8 cellular contexts compared by ENCODE assay signal in the genomic region with DNA sequence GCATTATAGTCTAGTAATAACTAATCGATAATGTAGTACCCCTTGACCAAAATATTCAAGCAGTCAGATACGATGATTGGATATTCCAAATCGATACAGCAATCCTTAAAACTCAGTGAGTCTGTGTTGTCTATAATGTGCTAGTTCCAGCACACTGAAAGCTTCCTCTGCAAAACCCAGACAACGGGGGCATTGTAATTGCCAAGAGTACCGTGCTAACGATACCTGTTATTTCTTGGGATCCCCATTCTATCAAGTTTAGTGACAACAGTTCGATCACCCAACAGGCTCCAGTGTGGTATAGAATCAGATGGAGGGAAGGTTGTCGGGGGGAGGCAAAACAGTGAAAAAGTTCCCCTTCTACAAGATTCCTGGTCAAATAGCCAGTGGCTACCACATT. TPM values are rescaled to one million over a fixed set of nuclear protein-coding genes. Genes with fewer than 3 reads are reported as not detected.
DNase-seq lines count a peak whose midpoint lies in the region; ATAC-seq and TF ChIP-seq lines count a peak whose summit lies in the region.

No MANE protein-coding gene starts in this region.

- peak overlapping the region; percentile 96 for H3K4me2 ChIP-seq in KMS-11

- peaks cover 3% of the 10 kb centered on the region; the same call in 1 of the 2 replicates for H3K9me3 ChIP-seq in AG04450 (ENCODE audit: control insufficient read depth, insufficient read depth, low read length)

- H3K4me3 Mint-ChIP-seq in natural killer cell, result peak overlapping the region; percentile 94

- DNase-seq in AG04450 (ENCODE audit: low read depth, low spot score), result no peak
- DNase-seq in natural killer cell, result no peak
- DNase-seq in KG1 (lab: John Stamatoyannopoulos, UW), result no peak
- DNase-seq in cerebellum (ENCODE audit: low spot score), result no peak
- no peak for DNase-seq in activated gamma-delta T cell treated with Interleukin-2 at 50 U/mL for 16 hours

- peak overlapping the region; percentile 93 for H3K27ac ChIP-seq in AG04450 (ENCODE audit: low read depth, low read length)
- no peak overlapping the region for H3K27ac ChIP-seq in KMS-11
- H3K27ac ChIP-seq in cingulate gyrus (ENCODE audit: low read depth, low read length), result peak overlapping the region; percentile 98

- peaks cover 41% of the 10 kb centered on the region for H3K4me1 ChIP-seq in KMS-11 (ENCODE audit: low read depth, poor library complexity, severe bottlenecking)

- no peaks in the 10 kb centered on the region for H3K79me2 ChIP-seq in KMS-11 (ENCODE audit: insufficient read depth, low read depth)

- intact Hi-C loops in natural killer cell (cut with micrococcal nuclease), result loop anchor here (1.0 to 5.0 kb wide), 4 partner anchors 33 to 777 kb away; partner anchors contain the start of gene ZEB1

- no peaks in the 10 kb centered on the region for H3K36me3 Mint-ChIP-seq in natural killer cell

- no peak for ATAC-seq in natural killer cell
- no peak for ATAC-seq in GM18498 (IDR thresholded peaks at IDR 0.05; ENCODE audit: unreplicated experiment)

- H2AFZ ChIP-seq in KMS-11 (ENCODE audit: low read depth), result peak overlapping the region; percentile 90

- H3K27ac Mint-ChIP-seq in natural killer cell, result peak overlapping the region; percentile 90 to 97

- POLR2A ChIA-PET in AG04450 (lab: Yijun Ruan, JAX), result no interaction called here

- TF ChIP-seq CTCF in AG04450 (IDR thresholded peaks at IDR 0.05; ENCODE audit: low read depth, low read length), result no peak
- no peak for TF ChIP-seq CTCF in KMS-11 (conservative IDR thresholded peaks at IDR 0.05; ENCODE audit: low read depth, low read length)
- TF ChIP-seq CTCF in natural killer cell (IDR thresholded peaks at IDR 0.05), result no peak

- H4K20me1 ChIP-seq in KMS-11 (ENCODE audit: insufficient read depth), result no peaks in the 10 kb centered on the region

- peak overlapping the region; percentile 68 for H3K4me3 ChIP-seq in AG04450 (ENCODE audit: low read depth, low read length)
- H3K4me3 ChIP-seq in KMS-11 (IDR thresholded peaks at IDR 0.05; ENCODE audit: insufficient read depth, low read depth, low read length), result peak overlapping the region; percentile 10

- no peaks in the 10 kb centered on the region for H3K9me3 Mint-ChIP-seq in natural killer cell

- H3K27me3 ChIP-seq in AG04450 (ENCODE audit: control insufficient read depth, insufficient read depth, low read length) (no peaks in the 10 kb centered on the region), KMS-11 (ENCODE audit: insufficient read depth, low read depth) (no peaks in the 10 kb centered on the region)

- H3K36me3 ChIP-seq in KMS-11 (ENCODE audit: insufficient read depth), result no peaks in the 10 kb centered on the region

- CTCF ChIA-PET in AG04450 (lab: Charles Lee), result interaction anchor here (0.9 to 2.2 kb wide), 2 partner anchors 247 to 343 kb away, joined by 3 to 12 read pairs; no protein-coding TSS in a partner anchor

- H3K27me3 Mint-ChIP-seq in natural killer cell (ENCODE audit: low read depth in 2 of 2), result no peaks in the 10 kb centered on the region

- H3K9ac ChIP-seq in KMS-11, result peak overlapping the region; percentile 98; the same call in 1 of the 2 replicates

- H3K4me1 Mint-ChIP-seq in natural killer cell, result peaks cover 10 to 11% of the 10 kb centered on the region in 2 donors

RNA-seq across cellular contexts. Expression of gene ZNF438, which starts 0.9 kb away (rescaled TPM):
- 4.4 and 5.0 TPM in 2 replicates for polyA plus RNA-seq in AG04450 (2011; rRNA removed)
- polyA minus RNA-seq in AG04450 (2011; rRNA and poly(A)+ RNA removed), result 5.2 and 7.6 TPM in 2 replicates
- total RNA-seq in natural killer cell (1 to 10 TPM; 2.2 to 3.7 (median 3.7) TPM), cerebellum (3.8 TPM)
